ENCODE assay signal across 11 cellular contexts in genomic region chr2:101961287-101962242, GRCh38. TPM values are rescaled to one million over a fixed set of nuclear protein-coding genes. Genes with fewer than 3 reads are reported as not detected.
DNase-seq lines count a peak whose midpoint lies in the region; ATAC-seq, FAIRE-seq and TF ChIP-seq lines count a peak whose summit lies in the region.
"Had no signal": no experiment of that assay in that cellular context is flagged by ENCODE, and none has a peak within 500 bp of the region (broad histone marks: within the 10 kb centered on the region; RNA-seq: fewer than 3 reads in every experiment).

No MANE protein-coding gene starts in this region.

- CTCF ChIA-PET in K562 (lab: Yijun Ruan, JAX; ENCODE audit: low intra/inter-chr PET ratio), result no interaction called here
- CTCF ChIA-PET in activated CD4-positive, alpha-beta T cell treated with anti-CD3 and anti-CD28 coated beads for 36 hours (lab: Charles Lee), result no interaction called here

- no peak for TF ChIP-seq POLR2A in K562 (conservative IDR thresholded peaks at IDR 0.05)

- no TSS peak for BruUV-seq in K562 (replicated peaks; lab: Mats Ljungman, UMichigan)

- no peak overlapping the region for H3K27ac Mint-ChIP-seq in activated CD4-positive, alpha-beta T cell treated with anti-CD3 and anti-CD28 coated beads for 36 hours

- H3K27me3 Mint-ChIP-seq in activated CD4-positive, alpha-beta T cell treated with anti-CD3 and anti-CD28 coated beads for 36 hours, result no peaks in the 10 kb centered on the region

- peaks cover 4% of the 10 kb centered on the region for H3K36me3 Mint-ChIP-seq in activated CD4-positive, alpha-beta T cell treated with anti-CD3 and anti-CD28 coated beads for 36 hours (ENCODE audit: low read depth)

- H4K20me1 ChIP-seq in K562 (replicated peaks; ENCODE audit: control insufficient read depth, insufficient read depth, low read length) (no peaks in the 10 kb centered on the region), hepatocyte (ENCODE audit: insufficient read depth, poor library complexity, severe bottlenecking) (no peaks in the 10 kb centered on the region)

- ATAC-seq in K562, result peak; percentile 60
- no peak for ATAC-seq in activated CD4-positive, alpha-beta T cell treated with anti-CD3 and anti-CD28 coated beads for 36 hours

- TF ChIP-seq EP300 in K562 (IDR thresholded peaks at IDR 0.05; ENCODE audit: low read length), result no peak

- in situ Hi-C loops in G401 (cut with HindIII; ENCODE audit: low sequenced_read_pairs), result no loop called here
- in situ Hi-C loops in K562 (cut with MboI), result no loop called here

- H3K4me3 Mint-ChIP-seq in activated CD4-positive, alpha-beta T cell treated with anti-CD3 and anti-CD28 coated beads for 36 hours, result no peak overlapping the region

- no peaks in the 10 kb centered on the region for H3K9me2 ChIP-seq in hepatocyte (replicated peaks; ENCODE audit: insufficient read depth)

- TF ChIP-seq CTCF in K562 (IDR thresholded peaks at IDR 0.05 in 2 of 3, conservative IDR thresholded peaks at IDR 0.05 in 1 of 3; ENCODE audit: insufficient read depth in 2 of 3, low read depth in 1 of 3, low read length in 3 of 3) (no peak), hepatocyte (IDR thresholded peaks at IDR 0.05; ENCODE audit: poor library complexity) (no peak), WERI-Rb-1 (IDR thresholded peaks at IDR 0.05; ENCODE audit: low read depth, low read length) (no peak)

- WGBS in K562 (ENCODE audit: insufficient coverage, low coverage, missing lambda C conversion rate), result under 1% methylated on average over 12 of the region's 12 CpGs
- 60% methylated on average over 12 of the region's 12 CpGs for WGBS in hepatocyte (ENCODE audit: low lambda C conversion rate, missing lambda C conversion rate)

- FAIRE-seq in K562 (lab: Jason Lieb, UNC), result no peak

- H3K9ac ChIP-seq in K562 (ENCODE audit: insufficient read depth in 1 of 2, low read depth in 2 of 2, low read length in 2 of 2) (no peak overlapping the region), rectal smooth muscle tissue (ENCODE audit: low read length) (no peak overlapping the region)

- no peaks in the 10 kb centered on the region for H3K36me3 ChIP-seq in K562 (ENCODE audit: control insufficient read depth, insufficient read depth, low read length)
- H3K36me3 ChIP-seq in hepatocyte (replicated peaks; ENCODE audit: insufficient read depth, low read depth), result no peaks in the 10 kb centered on the region
- H3K36me3 ChIP-seq in rectal smooth muscle tissue (ENCODE audit: control insufficient read depth, insufficient read depth, low read length), result no peaks in the 10 kb centered on the region
- no peaks in the 10 kb centered on the region for H3K36me3 ChIP-seq in WERI-Rb-1
- H3K36me3 ChIP-seq: HAP-1 had no signal

- H3K9me3 ChIP-seq in K562 (replicated peaks; ENCODE audit: control insufficient read depth, insufficient read depth, low read depth, low read length) (no peaks in the 10 kb centered on the region), hepatocyte (ENCODE audit: low read depth) (no peaks in the 10 kb centered on the region), WERI-Rb-1 (ENCODE audit: severe bottlenecking) (no peaks in the 10 kb centered on the region)
- H3K9me3 ChIP-seq: HAP-1 had no signal

- H3K27me3 ChIP-seq in K562 (ENCODE audit: control insufficient read depth in 2 of 2, insufficient read depth in 2 of 2, low read length in 2 of 2) (peaks cover 27 to 53% of the 10 kb centered on the region in 2 experiments; a peak in 4 of 5 replicates), hepatocyte (no peaks in the 10 kb centered on the region), rectal smooth muscle tissue (ENCODE audit: control insufficient read depth, insufficient read depth, low read length) (no peaks in the 10 kb centered on the region), WERI-Rb-1 (ENCODE audit: insufficient read depth, low read depth, severe bottlenecking) (peaks cover 89% of the 10 kb centered on the region)

- H2AFZ ChIP-seq in K562 (ENCODE audit: low read depth, low read length) (no peak overlapping the region), hepatocyte (no peak overlapping the region)

- H3K9me1 ChIP-seq in K562 (ENCODE audit: control insufficient read depth, insufficient read depth, low read length), result no peaks in the 10 kb centered on the region

- H3K79me2 ChIP-seq in K562 (ENCODE audit: control insufficient read depth, insufficient read depth, low read length) (no peaks in the 10 kb centered on the region), hepatocyte (no peaks in the 10 kb centered on the region)

- no peak overlapping the region for H3K4me3 ChIP-seq in K562
- no peak overlapping the region for H3K4me3 ChIP-seq in hepatocyte
- H3K4me3 ChIP-seq in rectal smooth muscle tissue (ENCODE audit: low read length), result peak overlapping the region; percentile 10
- H3K4me3 ChIP-seq in WERI-Rb-1 (ENCODE audit: low read depth, low read length), result no peak overlapping the region
- H3K4me3 ChIP-seq: HAP-1 had no signal

- H3K4me1 ChIP-seq in K562 (replicated peaks in 1 of 2; ENCODE audit: control insufficient read depth in 2 of 2, insufficient read depth in 2 of 2, low read length in 2 of 2), result no peaks in the 10 kb centered on the region
- peaks cover 21% of the 10 kb centered on the region for H3K4me1 ChIP-seq in hepatocyte (ENCODE audit: insufficient read depth)
- H3K4me1 ChIP-seq in rectal smooth muscle tissue (ENCODE audit: control insufficient read depth, insufficient read depth, low read length), result peaks cover 17% of the 10 kb centered on the region
- H3K4me1 ChIP-seq: HAP-1 had no signal

- intact Hi-C loops in K562 (cut with micrococcal nuclease), result no loop called here
- intact Hi-C loops in activated CD4-positive, alpha-beta T cell treated with anti-CD3 and anti-CD28 coated beads for 36 hours (cut with DNase I, micrococcal nuclease), result loop anchor here in 1 of 2 experiments (5.0 kb wide), 1 partner anchor 1259 kb away; no protein-coding TSS in a partner anchor

- no peak for TF ChIP-seq RAD21 in K562 (CRISPR knock-in tag; conservative IDR thresholded peaks at IDR 0.05 in 1 of 2, IDR thresholded peaks at IDR 0.05 in 1 of 2)

- POLR2A ChIA-PET in K562 (lab: Yijun Ruan, JAX), result interaction anchor here (0.5 kb wide), 1 partner anchor 551 kb away, joined by 3 read pairs; no protein-coding TSS in a partner anchor
- POLR2A ChIA-PET in activated CD4-positive, alpha-beta T cell treated with anti-CD3 and anti-CD28 coated beads for 36 hours (lab: Charles Lee), result no interaction called here

- peaks cover 7% of the 10 kb centered on the region for H3K4me1 Mint-ChIP-seq in activated CD4-positive, alpha-beta T cell treated with anti-CD3 and anti-CD28 coated beads for 36 hours

- H3K27ac ChIP-seq in K562 (ENCODE audit: extremely low read depth, low read depth, low read length), result no peak overlapping the region
- peak overlapping the region; percentile 93 for H3K27ac ChIP-seq in hepatocyte
- peak overlapping the region; percentile 82 for H3K27ac ChIP-seq in rectal smooth muscle tissue (ENCODE audit: low read depth, low read length)
- no peak overlapping the region for H3K27ac ChIP-seq in WERI-Rb-1

- DNase-seq in G401 (ENCODE audit: low spot score) (peak; percentile 44), K562 (ENCODE audit: extremely low read depth in 1 of 4, low spot score in 3 of 4) (no peak), hepatocyte (ENCODE audit: low spot score) (peak; percentile 82), WERI-Rb-1 (no peak), UCSD-AML1 (lab: John Stamatoyannopoulos, UW; ENCODE audit: unreplicated experiment) (no peak), NCI-H2107 treated with DMSO at 0.1 percent for 48 hours (lab: John Stamatoyannopoulos, UW; ENCODE audit: unreplicated experiment) (no peak)
- DNase-seq in activated CD4-positive, alpha-beta T cell treated with anti-CD3 and anti-CD28 coated beads for 36 hours, result no peak
- DNase-seq: DMS53, NCI-H1930 had no signal

- H3K4me2 ChIP-seq in K562 (ENCODE audit: insufficient read depth, low read length) (no peak overlapping the region), hepatocyte (peak overlapping the region; percentile 49)

- H3K9me3 Mint-ChIP-seq in activated CD4-positive, alpha-beta T cell treated with anti-CD3 and anti-CD28 coated beads for 36 hours (ENCODE audit: low read depth), result peaks cover 11% of the 10 kb centered on the region

TF ChIP-seq in K562, 482 proteins besides CTCF, POLR2A, EP300 and RAD21 (continues in another document):
- TF ChIP-seq NFRKB (IDR thresholded peaks at IDR 0.05; ENCODE audit: low read depth) (no peak), ZBTB12 (CRISPR knock-in tag; IDR thresholded peaks at IDR 0.05) (no peak)

RNA-seq across cellular contexts. Expression of gene IL1R2, which starts 30.2 kb away (rescaled TPM):
- total RNA-seq in G401 (2014; rRNA removed; shearing (Covaris generic)), result not detected in 2 replicates
- not detected in 2 replicates for total RNA-seq in K562 (2011; cell fraction: chromatin; rRNA removed; ENCODE audit: low replicate concordance)
- not detected in 2 replicates for total RNA-seq in K562 (2011; cell fraction: nucleolus; rRNA removed)
- total RNA-seq in K562 (2011; cell fraction: nucleoplasm; rRNA removed), result not detected in 2 replicates
- total RNA-seq in K562 (2014; rRNA removed) (0.24 TPM in 1 of 2 replicates, not detected in the other), K562 (2014; rRNA removed; fragmentation: Illumina TruSeq; extraction: Trizol) (not detected in 2 replicates), K562 (2015; rRNA removed; fragmentation: Illumina TruSeq; extraction: Trizol) (not detected in 2 replicates), K562 (2021) (0.13 TPM in 1 of 2 replicates, not detected in the other), hepatocyte (1.3 and 10.5 TPM in 2 replicates)
- polyA plus RNA-seq in K562 (2011; rRNA removed) (not detected in 2 replicates), K562 (2014; fragmentation: Illumina TruSeq; extraction: Trizol) (not detected in 2 replicates), K562 (2014; fragmentation: Nextera tagmentation; extraction: Ambion mirVana) (under 1 TPM in 1 of 2 experiments, not detected in 1; 0.13 TPM), K562 (2014; rRNA removed) (not detected in 2 replicates), hepatocyte (5.8 and 11.4 TPM in 2 replicates)
- polyA plus RNA-seq in K562 (2011; cell fraction: cytosol; rRNA removed), result not detected in 2 replicates
- polyA plus RNA-seq in K562 (2011; cell fraction: nucleus; rRNA removed), result not detected in 2 replicates
- 0.12 TPM in 1 of 2 replicates, not detected in the other for polyA plus RNA-seq in K562 (2012)
- not detected in 2 replicates for polyA minus RNA-seq in K562 (2011; rRNA and poly(A)+ RNA removed)
- not detected in 2 replicates for polyA minus RNA-seq in K562 (2011; cell fraction: cytosol; rRNA and poly(A)+ RNA removed)
- polyA minus RNA-seq in K562 (2011; cell fraction: nucleus; rRNA and poly(A)+ RNA removed), result not detected in 2 replicates
- 10 to 100 TPM; 21.4 to 25.4 TPM for total RNA-seq in activated CD4-positive, alpha-beta T cell treated with anti-CD3 and anti-CD28 coated beads for 36 hours

Comparison
In these comparisons a context has a peak if more than half of its experiments do, and no peak if none do; other contexts are left out.
1. DNase-seq: peak in G401 (single experiment) and hepatocyte (single experiment); none in K562 (0 of 4), WERI-Rb-1 (single experiment), UCSD-AML1 (single experiment), NCI-H2107 treated with DMSO at 0.1 percent for 48 hours (single experiment) and activated CD4-positive, alpha-beta T cell treated with anti-CD3 and anti-CD28 coated beads for 36 hours (single experiment).
2. H3K27ac ChIP-seq: peak in hepatocyte (single experiment) and rectal smooth muscle tissue (single experiment); none in K562 (single experiment) and WERI-Rb-1 (single experiment).